ENCODE assay signal across 29 cellular contexts in the genomic region with DNA sequence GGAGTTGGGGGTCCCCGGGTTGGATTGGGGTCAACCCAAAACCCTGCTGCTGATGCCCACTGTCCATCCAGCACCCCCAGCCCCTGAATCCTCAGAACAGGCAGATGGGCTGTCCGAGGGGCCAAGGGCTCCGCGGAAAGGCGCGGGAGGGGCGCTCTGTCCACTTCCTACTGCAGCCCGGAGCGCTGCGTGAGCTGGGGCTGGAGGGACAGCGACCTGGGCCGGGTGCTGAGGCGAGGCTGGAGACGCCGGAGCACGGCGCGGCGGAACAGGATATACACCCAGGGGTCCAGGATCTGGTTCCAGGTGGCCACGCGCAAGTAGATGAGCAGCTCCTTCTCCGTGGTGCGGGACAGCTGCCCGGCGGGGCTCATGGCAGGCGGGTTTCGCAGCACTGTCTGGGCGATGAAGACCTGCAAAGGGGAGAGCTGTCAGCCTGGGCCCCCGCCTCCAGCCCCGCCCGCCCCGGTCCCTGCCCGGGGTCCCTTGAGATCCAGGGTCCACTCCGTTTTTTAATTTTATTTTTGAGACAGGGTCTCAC. TPM values are rescaled to one million over a fixed set of nuclear protein-coding genes. Genes with fewer than 3 reads are reported as not detected.
"Had no signal": no experiment of that assay in that cellular context is flagged by ENCODE, and none has a peak within 500 bp of the region (broad histone marks: within the 10 kb centered on the region; RNA-seq: fewer than 3 reads in every experiment).

No MANE protein-coding gene starts in this region.

- H3K4me2 ChIP-seq: neural progenitor cell, smooth muscle cell had no signal

- H3K9ac ChIP-seq: neural progenitor cell had no signal

- H3K27ac ChIP-seq: neural progenitor cell, neutrophil, pancreas, psoas muscle, right lobe of liver, skin epidermis, spleen, stomach, thoracic aorta, thyroid gland, tibial nerve, upper lobe of left lung, vagina had no signal

- H3K4me1 ChIP-seq: neural progenitor cell, pancreas, psoas muscle, spleen, stomach, thyroid gland, tibial nerve, upper lobe of left lung, vagina had no signal

- DNase-seq: naive thymus-derived CD4-positive, alpha-beta T cell; natural killer cell; nucleus accumbens; psoas muscle; right lobe of liver; spleen; stimulated activated CD4-positive, alpha-beta T cell treated with anti-CD3 and anti-CD28 coated beads, Interleukin-15, amount 100 ng/mL, for 24 hours; stimulated activated CD4-positive, alpha-beta T cell treated with anti-CD3 and anti-CD28 coated beads, Interleukin-2, amount 100 ng/mL, for 24 hours; stimulated activated CD4-positive, alpha-beta T cell treated with anti-CD3 and anti-CD28 coated beads, Interleukin-2, amount 100 ng/mL, for 48 hours; stimulated activated naive B cell treated with anti-CD40 and anti-IgM and Interleukin-4, amounts not matched to agents 10 μg/mL and 1 μg/mL and 100 μg/mL, for 72 hours; stimulated activated naive CD4-positive, alpha-beta T cell treated with Interleukin-2 at 50 U/mL for 16 hours; stomach; thyroid gland; trophoblast cell had no signal

- H3K9me3 ChIP-seq: neutrophil, pancreas, psoas muscle, right lobe of liver, spleen, stomach, thoracic aorta, thyroid gland, tibial nerve, upper lobe of left lung, vagina had no signal

- H3K27me3 ChIP-seq: pancreas, right lobe of liver, spleen, thyroid gland, tibial nerve, upper lobe of left lung, vagina had no signal

- ATAC-seq: naive thymus-derived CD4-positive, alpha-beta T cell; natural killer cell; pancreas; psoas muscle; right cardiac atrium; right lobe of liver; stimulated activated effector memory CD8-positive, alpha-beta T cell treated with anti-CD3 and anti-CD28 coated beads, Interleukin-12 subunit alpha, Interleukin-12 subunit beta, amount 100 ng/mL, for 72 hours; stimulated activated naive B cell treated with anti-CD40 and anti-IgM and Interleukin-4, amounts not matched to agents 10 μg/mL and 1 μg/mL and 100 μg/mL, for 72 hours had no signal

- FAIRE-seq: pancreas, urothelium cell line had no signal

- H3K36me3 ChIP-seq: neural progenitor cell, neutrophil, pancreas, right lobe of liver, thyroid gland, vagina had no signal

- H2AFZ ChIP-seq: neural progenitor cell had no signal

- H3K4me3 ChIP-seq: neural progenitor cell, pancreas, psoas muscle, right lobe of liver, skin epidermis, smooth muscle cell, spleen, stomach, thoracic aorta, thyroid gland, tibial nerve, upper lobe of left lung, vagina had no signal

RNA-seq across cellular contexts. Expression of a gene that starts 10.3 kb away (rescaled TPM):
- total RNA-seq: progenitor cell of endocrine pancreas, renal cortical epithelial cell had no signal
- polyA plus RNA-seq: neural cell had no signal

RNA-seq across cellular contexts. Expression of a gene that starts 11.1 kb away (rescaled TPM):
- total RNA-seq: progenitor cell of endocrine pancreas had no signal
- polyA plus RNA-seq: neural cell had no signal
